ENCODE assay signal across 11 cellular contexts in genomic region chr9:132880311-132880661, GRCh38. TPM values are rescaled to one million over a fixed set of nuclear protein-coding genes. Genes with fewer than 3 reads are reported as not detected.
DNase-seq lines count a peak whose midpoint lies in the region; FAIRE-seq and TF ChIP-seq lines count a peak whose summit lies in the region.
"Had no signal": no experiment of that assay in that cellular context is flagged by ENCODE, and none has a peak within 500 bp of the region (broad histone marks: within the 10 kb centered on the region; RNA-seq: fewer than 3 reads in every experiment).

No MANE protein-coding gene starts in this region.

- no peak overlapping the region for H3K4me3 ChIP-seq in BLaER1 treated with 17β-estradiol and CSF1 and Interleukin-3, amounts not matched to agents 10 nM and 100 nM
- H3K4me3 ChIP-seq in astrocyte (ENCODE audit: insufficient read depth, low read depth, low read length) = no peak overlapping the region
- no peak overlapping the region for H3K4me3 ChIP-seq in PC-9
- no peak overlapping the region for H3K4me3 ChIP-seq in foreskin fibroblast (ENCODE audit: low read depth in 1 of 2, low read length in 2 of 2)
- H3K4me3 ChIP-seq: colonic mucosa had no signal

- DNase-seq in EH (ENCODE audit: low read depth) = peak; percentile 4
- no peak for DNase-seq in astrocyte (ENCODE audit: low read depth)
- no peak for DNase-seq in nephron progenitor cell
- no peak for DNase-seq in PC-9
- DNase-seq in NCI-H446 treated with DMSO at 0.1 percent for 48 hours (lab: John Stamatoyannopoulos, UW) = no peak
- DNase-seq in foreskin fibroblast = no peak
- no peak for DNase-seq in GM19240 (ENCODE audit: insufficient read length, low spot score)
- DNase-seq: activated CD4-positive, alpha-beta T cell treated with anti-CD3 and anti-CD28 coated beads, Interleukin-2, amount 50 U/mL, for 4 hours; colonic mucosa; COR-L47 had no signal

- H3K27me3 ChIP-seq in BLaER1 treated with 17β-estradiol and CSF1 and Interleukin-3, amounts not matched to agents 10 nM and 100 nM = no peaks in the 10 kb centered on the region; a peak in 1 of 22 replicates
- H3K27me3 ChIP-seq in astrocyte (ENCODE audit: insufficient read depth, low read length) (no peaks in the 10 kb centered on the region), PC-9 (ENCODE audit: insufficient read depth, low read depth) (no peaks in the 10 kb centered on the region)
- H3K27me3 ChIP-seq: colonic mucosa had no signal

- peaks cover 3% of the 10 kb centered on the region for H3K4me1 Mint-ChIP-seq in astrocyte (ENCODE audit: low read depth, unreplicated experiment)
- peaks cover 28% of the 10 kb centered on the region for H3K4me1 Mint-ChIP-seq in nephron progenitor cell

- no peaks in the 10 kb centered on the region for H3K9me3 ChIP-seq in BLaER1 treated with 17β-estradiol and CSF1 and Interleukin-3, amounts not matched to agents 10 nM and 100 nM (replicated peaks in 1 of 11)
- H3K9me3 ChIP-seq in astrocyte (ENCODE audit: insufficient read depth, low read depth, low read length) (no peaks in the 10 kb centered on the region), PC-9 (ENCODE audit: insufficient read depth, low read depth) (no peaks in the 10 kb centered on the region)
- H3K9me3 ChIP-seq: colonic mucosa had no signal

- H3K9me2 ChIP-seq in PC-9 (ENCODE audit: insufficient read depth) = no peaks in the 10 kb centered on the region

- H3K4me2 ChIP-seq in BLaER1 treated with 17β-estradiol and CSF1 and Interleukin-3, amounts not matched to agents 10 nM and 100 nM = peak overlapping the region in 9 of 11 experiments; percentile 85 to 99 (median 93); a peak in 18 of 22 replicates
- H3K4me2 ChIP-seq in astrocyte (ENCODE audit: low read length) (no peak overlapping the region), PC-9 (no peak overlapping the region)

- H3K9me3 Mint-ChIP-seq in astrocyte (ENCODE audit: unreplicated experiment) (no peaks in the 10 kb centered on the region), nephron progenitor cell (no peaks in the 10 kb centered on the region)

- H3K4me1 ChIP-seq in BLaER1 treated with 17β-estradiol and CSF1 and Interleukin-3, amounts not matched to agents 10 nM and 100 nM = peaks cover 34 to 80% (median 70%) of the 10 kb centered on the region in 10 experiments
- H3K4me1 ChIP-seq in astrocyte (ENCODE audit: insufficient read depth, low read length) (no peaks in the 10 kb centered on the region), PC-9 (replicated peaks; ENCODE audit: insufficient read depth) (0 out of 2 replicates have a peak, but pooled peaks cover 4% of the 10 kb centered on the region)
- H3K4me1 ChIP-seq: colonic mucosa had no signal

- H2AFZ ChIP-seq in astrocyte (ENCODE audit: low read depth, low read length) (no peak overlapping the region), PC-9 (no peak overlapping the region)

- peak overlapping the region in 9 of 11 experiments; percentile 36 to 99 (median 93); a peak in 15 of 22 replicates for H3K27ac ChIP-seq in BLaER1 treated with 17β-estradiol and CSF1 and Interleukin-3, amounts not matched to agents 10 nM and 100 nM
- no peak overlapping the region for H3K27ac ChIP-seq in astrocyte (ENCODE audit: low read depth, low read length)
- H3K27ac ChIP-seq in PC-9 = no peak overlapping the region
- H3K27ac ChIP-seq: colonic mucosa had no signal

- peaks cover 14% of the 10 kb centered on the region for H3K27me3 Mint-ChIP-seq in astrocyte (ENCODE audit: low read depth, unreplicated experiment)
- H3K27me3 Mint-ChIP-seq in nephron progenitor cell (ENCODE audit: low read depth, poor library complexity) = peaks cover 23% of the 10 kb centered on the region

- H4K20me1 ChIP-seq in BLaER1 treated with 17β-estradiol and CSF1 and Interleukin-3, amounts not matched to agents 10 nM and 100 nM = no peaks in the 10 kb centered on the region
- H4K20me1 ChIP-seq in astrocyte (ENCODE audit: insufficient read depth, low read length) (no peaks in the 10 kb centered on the region), PC-9 (ENCODE audit: insufficient read depth) (no peaks in the 10 kb centered on the region)

- POLR2A ChIA-PET in PC-9 (lab: Charles Lee; ENCODE audit: unreplicated experiment) = interaction anchor here (0.7 kb wide), 2 partner anchors 14 to 111 kb away, joined by 4 to 5 read pairs; no protein-coding TSS in a partner anchor

- H3K36me3 ChIP-seq in BLaER1 treated with 17β-estradiol and CSF1 and Interleukin-3, amounts not matched to agents 10 nM and 100 nM = 0 out of 22 replicates have a peak, but pooled peaks cover 0 to 8% (median 0%) of the 10 kb centered on the region in 11 experiments
- no peaks in the 10 kb centered on the region for H3K36me3 ChIP-seq in astrocyte (ENCODE audit: insufficient read depth, low read length)
- no peaks in the 10 kb centered on the region for H3K36me3 ChIP-seq in PC-9 (ENCODE audit: low read depth)
- H3K36me3 ChIP-seq: colonic mucosa had no signal

- TF ChIP-seq CTCF in astrocyte (IDR thresholded peaks at IDR 0.05; ENCODE audit: insufficient read depth, low read depth, low read length) (no peak), nephron progenitor cell (IDR thresholded peaks at IDR 0.05) (no peak), PC-9 (conservative IDR thresholded peaks at IDR 0.05) (no peak), foreskin fibroblast (IDR thresholded peaks at IDR 0.05; ENCODE audit: low read depth, low read length) (no peak)

- no TSS peak for BruUV-seq in PC-9 (replicated peaks; lab: Mats Ljungman, UMichigan)

- H3K4me3 Mint-ChIP-seq in astrocyte (ENCODE audit: unreplicated experiment) = peak overlapping the region; percentile 18
- peak overlapping the region; percentile 83 for H3K4me3 Mint-ChIP-seq in nephron progenitor cell

- peaks cover 22% of the 10 kb centered on the region for H3F3A ChIP-seq in PC-9 (ENCODE audit: insufficient read depth, low read depth)

- CTCF ChIA-PET in PC-9 (lab: Charles Lee) = no interaction called here

- FAIRE-seq in astrocyte (lab: Jason Lieb, UNC) = no peak

- peak overlapping the region in 7 of 11 experiments; percentile 10 to 95 (median 39); a peak in 9 of 22 replicates for H3K9ac ChIP-seq in BLaER1 treated with 17β-estradiol and CSF1 and Interleukin-3, amounts not matched to agents 10 nM and 100 nM
- no peak overlapping the region for H3K9ac ChIP-seq in astrocyte (ENCODE audit: low read length)

- H3K79me2 ChIP-seq in astrocyte (ENCODE audit: insufficient read depth, low read length) (no peaks in the 10 kb centered on the region), PC-9 (ENCODE audit: low read depth) (no peaks in the 10 kb centered on the region)

- H3K27ac Mint-ChIP-seq in astrocyte (ENCODE audit: unreplicated experiment) (no peak overlapping the region), nephron progenitor cell (peak overlapping the region; percentile 50)

- intact Hi-C loops in PC-9 (cut with micrococcal nuclease; ENCODE audit: unreplicated experiment) = no loop called here

- H3K36me3 Mint-ChIP-seq in astrocyte (ENCODE audit: low read depth, unreplicated experiment) (peaks cover 5% of the 10 kb centered on the region), nephron progenitor cell (ENCODE audit: low read depth) (no peaks in the 10 kb centered on the region)

RNA-seq across cellular contexts. Expression of gene SPACA9, which starts 1.6 kb away (rescaled TPM):
- total RNA-seq in astrocyte (3.9 and 5.0 TPM in 2 replicates), PC-9 (2021) (18.4 and 19.2 TPM in 2 replicates)

RNA-seq across cellular contexts. Expression of gene AK8, which starts 2.2 kb away (rescaled TPM):
- 0.27 and 0.84 TPM in 2 replicates for total RNA-seq in astrocyte
- 5.4 and 7.2 TPM in 2 replicates for total RNA-seq in PC-9 (2021)

Comparison
In these comparisons a context has a peak if more than half of its experiments do, and no peak if none do; other contexts are left out.
1. H3K27ac ChIP-seq: peak in BLaER1 treated with 17β-estradiol and CSF1 and Interleukin-3, amounts not matched to agents 10 nM and 100 nM (9 of 11); none in astrocyte (single experiment) and PC-9 (single experiment).
2. H3K4me2 ChIP-seq: peak in BLaER1 treated with 17β-estradiol and CSF1 and Interleukin-3, amounts not matched to agents 10 nM and 100 nM (9 of 11); none in astrocyte (single experiment) and PC-9 (single experiment).